In genomic region chr21:17611414-17612022, GRCh38 we compare ENCODE assay signal across 8 cellular contexts. TPM values are rescaled to one million over a fixed set of nuclear protein-coding genes. Genes with fewer than 3 reads are reported as not detected.
DNase-seq lines count a peak whose midpoint lies in the region; ATAC-seq and TF ChIP-seq lines count a peak whose summit lies in the region.

No MANE protein-coding gene starts in this region.

- peaks cover 9% of the 10 kb centered on the region for H3K27me3 Mint-ChIP-seq in endodermal cell (ENCODE audit: insufficient read depth)

- WGBS in endodermal cell (ENCODE audit: insufficient coverage in 1 of 2, insufficient read length in 1 of 2), 2 experiments: 0 to 3% methylated on average over 12 to 26 of the region's 26 CpGs
- 0 to 1% methylated on average over 13 to 18 of the region's 26 CpGs for WGBS in mesodermal cell (ENCODE audit: insufficient coverage in 2 of 2), 2 experiments

- H3K4me1 ChIP-seq in endodermal cell (ENCODE audit: control insufficient read depth, insufficient read depth, low read length) (no peaks in the 10 kb centered on the region), mesodermal cell (ENCODE audit: control insufficient read depth, insufficient read depth, low read length, poor library complexity, severe bottlenecking) (no peaks in the 10 kb centered on the region)

- H3K9ac ChIP-seq in endodermal cell (ENCODE audit: extremely low read depth, low read length, poor library complexity, severe bottlenecking): peak overlapping the region; percentile 94

- H3K9me3 ChIP-seq in endodermal cell (ENCODE audit: control insufficient read depth, low read length) (no peaks in the 10 kb centered on the region), mesodermal cell (ENCODE audit: control insufficient read depth, low read length) (no peaks in the 10 kb centered on the region)

- H3K36me3 Mint-ChIP-seq in endodermal cell (ENCODE audit: low read depth): peaks cover 27% of the 10 kb centered on the region

- H3K27ac Mint-ChIP-seq in endodermal cell: peak overlapping the region; percentile 91

- H3K36me3 ChIP-seq in endodermal cell (ENCODE audit: control insufficient read depth, insufficient read depth, low read length) (peaks cover 32% of the 10 kb centered on the region), mesodermal cell (ENCODE audit: control insufficient read depth, insufficient read depth, low read length) (peaks cover 21% of the 10 kb centered on the region)

- H3K4me1 Mint-ChIP-seq in endodermal cell: peaks cover 11% of the 10 kb centered on the region

- H3K4me3 ChIP-seq in endodermal cell (ENCODE audit: low read length) (peak overlapping the region; percentile 94), mesodermal cell (ENCODE audit: extremely low read depth, insufficient read depth, low read length, poor library complexity, severe bottlenecking) (peak overlapping the region; percentile 95)

- peak overlapping the region; percentile 70 for H3K27ac ChIP-seq in C4-2B
- peak overlapping the region; percentile 80 for H3K27ac ChIP-seq in endodermal cell (ENCODE audit: low read depth, low read length)
- H3K27ac ChIP-seq in mesodermal cell (ENCODE audit: low read depth, low read length, severe bottlenecking): peak overlapping the region; percentile 91

- peak overlapping the region; percentile 83 for H3K4me3 Mint-ChIP-seq in endodermal cell

- H3K27me3 ChIP-seq in endodermal cell (ENCODE audit: control insufficient read depth, insufficient read depth, low read length, poor library complexity, severe bottlenecking): no peaks in the 10 kb centered on the region

- TF ChIP-seq CTCF in C4-2B (conservative IDR thresholded peaks at IDR 0.05) (no peak), endodermal cell (conservative IDR thresholded peaks at IDR 0.05) (no peak)

- DNase-seq in GM19238 (ENCODE audit: insufficient read length, low spot score) (peak; percentile 46), NCI-H774 (lab: John Stamatoyannopoulos, UW) (peak; percentile 62), endodermal cell (peak; percentile 83)
- DNase-seq in activated CD8-positive, alpha-beta memory T cell treated with anti-CD3 and anti-CD28 coated beads for 48 hours (ENCODE audit: low read depth in 2 of 3, low spot score in 2 of 3): peak; percentile 47 to 59 (median 56)
- peak; percentile 69 for DNase-seq in stimulated activated CD8-positive, alpha-beta memory T cell treated with anti-CD3 and anti-CD28 coated beads, Interleukin-15, amount 100 ng/mL, for 1 hour (ENCODE audit: low read depth)

- H3K9me3 Mint-ChIP-seq in endodermal cell: no peaks in the 10 kb centered on the region

- ATAC-seq in HG03432 (IDR thresholded peaks at IDR 0.05; ENCODE audit: unreplicated experiment): peak; percentile 64

RNA-seq across cellular contexts. Expression of gene BTG3, which starts 1.2 kb away (rescaled TPM):
- 10 to 100 TPM; 35.1 to 54.3 TPM for total RNA-seq in endodermal cell
- 87.4 TPM for polyA plus RNA-seq in endodermal cell (2013, experiment 1 of 2)
- polyA plus RNA-seq in endodermal cell (2013, experiment 2 of 2): 85.6 TPM
- polyA plus RNA-seq in mesodermal cell (2013, experiment 1 of 2): 101 TPM
- 95.5 TPM for polyA plus RNA-seq in mesodermal cell (2013, experiment 2 of 2)

Comparison
In these comparisons a context has a peak if more than half of its experiments do, and no peak if none do; other contexts are left out.
1. Peak in every context shown above with its lines: DNase-seq, ATAC-seq, H3K4me3 ChIP-seq and H3K27ac ChIP-seq.